In the genomic region with DNA sequence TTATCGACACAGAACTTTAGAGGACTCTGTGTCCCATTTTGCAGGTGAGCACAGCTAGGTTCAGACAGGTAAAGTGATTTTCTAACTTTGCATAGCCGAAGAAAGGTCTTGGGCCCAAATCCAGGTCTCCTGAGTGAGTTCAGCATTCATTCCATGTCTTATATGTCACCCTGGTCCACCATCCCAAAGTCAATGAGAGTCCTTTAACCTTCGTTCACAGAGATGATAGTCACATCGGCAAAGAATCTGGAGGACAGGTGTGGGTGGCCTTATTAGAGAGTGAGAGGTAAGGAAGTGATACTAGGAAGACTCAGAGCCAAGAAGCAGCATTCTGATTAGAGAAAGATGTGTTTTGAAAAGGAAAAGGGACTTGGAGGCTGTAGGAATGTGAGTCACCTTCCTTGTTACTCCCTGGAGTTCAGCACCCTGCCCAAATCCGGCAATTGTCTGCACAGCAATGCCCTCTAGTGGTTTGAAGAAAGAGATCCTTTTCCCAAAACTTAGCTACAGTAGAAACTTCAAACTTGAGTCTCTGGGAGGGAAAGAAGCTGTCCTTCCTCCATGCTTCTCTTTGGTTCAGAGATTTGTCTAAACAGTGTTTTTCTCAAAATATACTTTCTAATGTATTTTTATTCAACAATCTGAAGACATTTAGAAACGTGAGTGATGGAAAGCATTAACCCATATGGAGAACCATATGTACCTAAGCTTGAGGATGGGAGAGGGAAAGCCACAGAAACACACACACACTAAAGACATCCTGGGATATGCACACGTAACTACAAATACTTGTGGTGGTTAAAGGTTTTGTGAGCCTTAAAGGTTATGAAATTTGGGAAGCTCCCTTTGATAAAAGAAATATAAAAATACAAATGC, we compare ENCODE assay signal across 8 cellular contexts.
DNase-seq lines count a peak whose midpoint lies in the region; ATAC-seq and TF ChIP-seq lines count a peak whose summit lies in the region.

No MANE protein-coding gene starts in this region.

- no peak overlapping the region for H3K27ac Mint-ChIP-seq in activated CD4-positive, alpha-beta T cell treated with anti-CD3 and anti-CD28 coated beads for 36 hours

- CTCF ChIA-PET in activated CD4-positive, alpha-beta T cell treated with anti-CD3 and anti-CD28 coated beads for 36 hours (lab: Charles Lee): interaction anchor here (0.6 to 1.6 kb wide), 4 partner anchors 139 to 511 kb away, joined by 3 to 6 read pairs (median 4); no protein-coding TSS in a partner anchor

- intact Hi-C loops in activated CD4-positive, alpha-beta T cell treated with anti-CD3 and anti-CD28 coated beads for 36 hours (cut with DNase I, micrococcal nuclease): loop anchor here (1.0 to 5.0 kb wide), 3 partner anchors 268 to 497 kb away; no protein-coding TSS in a partner anchor
- intact Hi-C loops in posterior cingulate gyrus (cut with DNase I): loop anchor here (2.0 to 10.0 kb wide), 2 partner anchors 268 to 410 kb away; partner anchors contain the start of gene TMEM220

- POLR2A ChIA-PET in activated CD4-positive, alpha-beta T cell treated with anti-CD3 and anti-CD28 coated beads for 36 hours (lab: Charles Lee): no interaction called here

- no peak overlapping the region for H3K4me3 ChIP-seq in fibroblast of pulmonary artery (replicated peaks; ENCODE audit: low read depth, low read length)

- peaks cover 2% of the 10 kb centered on the region for H3K27me3 Mint-ChIP-seq in activated CD4-positive, alpha-beta T cell treated with anti-CD3 and anti-CD28 coated beads for 36 hours

- no peaks in the 10 kb centered on the region for H3K4me1 Mint-ChIP-seq in activated CD4-positive, alpha-beta T cell treated with anti-CD3 and anti-CD28 coated beads for 36 hours

- TF ChIP-seq CTCF in fibroblast of pulmonary artery (IDR thresholded peaks at IDR 0.05; ENCODE audit: low read length, missing control alignments): peak; percentile 50

- no peaks in the 10 kb centered on the region for H3K36me3 Mint-ChIP-seq in activated CD4-positive, alpha-beta T cell treated with anti-CD3 and anti-CD28 coated beads for 36 hours (ENCODE audit: low read depth)

- no peak for ATAC-seq in activated CD4-positive, alpha-beta T cell treated with anti-CD3 and anti-CD28 coated beads for 36 hours
- ATAC-seq in GM21390 (IDR thresholded peaks at IDR 0.05; ENCODE audit: unreplicated experiment) (no peak), GM19452 (IDR thresholded peaks at IDR 0.05; ENCODE audit: unreplicated experiment) (no peak)

- no peak overlapping the region for H3K4me3 Mint-ChIP-seq in activated CD4-positive, alpha-beta T cell treated with anti-CD3 and anti-CD28 coated beads for 36 hours

- H3K9me3 Mint-ChIP-seq in activated CD4-positive, alpha-beta T cell treated with anti-CD3 and anti-CD28 coated beads for 36 hours (ENCODE audit: low read depth): peaks cover 4% of the 10 kb centered on the region

- peak; percentile 20 for DNase-seq in activated CD4-positive, alpha-beta T cell treated with anti-CD3 and anti-CD28 coated beads for 36 hours
- no peak for DNase-seq in activated CD4-positive, alpha-beta T cell treated with anti-CD3 and anti-CD28 coated beads, Interleukin-2, amount 50 U/mL, for 1 hour
- DNase-seq in OCI-M1 (lab: John Stamatoyannopoulos, UW) (peak; percentile 25), fibroblast of pulmonary artery (ENCODE audit: low read depth) (peak; percentile 44), posterior cingulate gyrus (peak in 7 of 10 donors; percentile 20 to 79 (median 41))
- no peak for DNase-seq in stimulated activated CD4-positive, alpha-beta T cell treated with anti-CD3 and anti-CD28 coated beads, Interleukin-4, amount 100 ng/mL, for 4 hours

Comparison
In these comparisons a context has a peak if more than half of its experiments do, and no peak if none do; other contexts are left out.
1. DNase-seq: peak in activated CD4-positive, alpha-beta T cell treated with anti-CD3 and anti-CD28 coated beads for 36 hours (single experiment), OCI-M1 (single experiment), fibroblast of pulmonary artery (single experiment) and posterior cingulate gyrus (7 of 10); none in activated CD4-positive, alpha-beta T cell treated with anti-CD3 and anti-CD28 coated beads, Interleukin-2, amount 50 U/mL, for 1 hour (single experiment) and stimulated activated CD4-positive, alpha-beta T cell treated with anti-CD3 and anti-CD28 coated beads, Interleukin-4, amount 100 ng/mL, for 4 hours (0 of 2).